ENCODE assay signal across 26 cellular contexts in genomic region chr13:51260154-51260553, GRCh38. TPM values are rescaled to one million over a fixed set of nuclear protein-coding genes. Genes with fewer than 3 reads are reported as not detected.
A peak's percentile ranks its signal among the peaks of the same experiment; 100 is the strongest.
DNase-seq lines count a peak whose midpoint lies in the region; ATAC-seq, FAIRE-seq and TF ChIP-seq lines count a peak whose summit lies in the region.
"Had no signal": no experiment of that assay in that cellular context is flagged by ENCODE, and none has a peak within 500 bp of the region (broad histone marks: within the 10 kb centered on the region; RNA-seq: fewer than 3 reads in every experiment).

No MANE protein-coding gene starts in this region.

- H3K27me3 Mint-ChIP-seq in effector memory CD8-positive, alpha-beta T cell = peaks cover 17 to 41% of the 10 kb centered on the region in 2 donors

- TF ChIP-seq EP300 in SK-N-SH (IDR thresholded peaks at IDR 0.05; ENCODE audit: borderline replicate concordance in 1 of 2, low read depth in 1 of 2, low read length in 1 of 2) = no peak

- H3K36me3 Mint-ChIP-seq in effector memory CD8-positive, alpha-beta T cell (ENCODE audit: insufficient read depth) = no peaks in the 10 kb centered on the region
- H3K36me3 Mint-ChIP-seq: CD8-positive, alpha-beta memory T cell had no signal

- CTCF ChIA-PET in SK-N-SH (lab: Yijun Ruan, JAX) = interaction anchor here (1.4 to 2.4 kb wide), 3 partner anchors 10 to 111 kb away, joined by 6 to 14 read pairs (median 8); no protein-coding TSS in a partner anchor

- ATAC-seq in SK-N-SH treated with all-trans-retinoic acid at 6 μM for 48 hours (no peak), Right ventricle myocardium superior (ENCODE audit: poor library complexity) (peak; percentile 52), right cardiac atrium (peak in 1 of 2 donors; percentile 69)
- no peak for ATAC-seq in effector memory CD8-positive, alpha-beta T cell (replicated peaks)
- ATAC-seq: HCT116, Panc1 had no signal

- H3K36me3 ChIP-seq in SK-N-SH (replicated peaks in 1 of 2; ENCODE audit: control insufficient read depth in 1 of 2, insufficient read depth in 2 of 2, low read length in 1 of 2) (no peaks in the 10 kb centered on the region), small intestine (ENCODE audit: control insufficient read depth in 2 of 2, insufficient read depth in 2 of 2, low read length in 2 of 2) (no peaks in the 10 kb centered on the region)
- H3K36me3 ChIP-seq: SJCRH30 had no signal

- peaks cover 0 to 18% of the 10 kb centered on the region in 2 experiments; a peak in 1 of 4 replicates for H3K4me1 ChIP-seq in SK-N-SH (ENCODE audit: control insufficient read depth in 1 of 2, insufficient read depth in 2 of 2, low read depth in 1 of 2, low read length in 1 of 2)
- H3K4me1 ChIP-seq in right cardiac atrium (ENCODE audit: control insufficient read depth, insufficient read depth, low read length) = peaks cover 11% of the 10 kb centered on the region
- H3K4me1 ChIP-seq in small intestine (ENCODE audit: control insufficient read depth in 2 of 2, insufficient read depth in 1 of 2, low read depth in 1 of 2, low read length in 1 of 2) = no peaks in the 10 kb centered on the region
- H3K4me1 ChIP-seq: SJCRH30 had no signal

- H3K9me3 Mint-ChIP-seq in effector memory CD8-positive, alpha-beta T cell = no peaks in the 10 kb centered on the region
- H3K9me3 Mint-ChIP-seq: CD8-positive, alpha-beta memory T cell had no signal

- H4K20me1 ChIP-seq in SK-N-SH (ENCODE audit: insufficient read depth) = no peaks in the 10 kb centered on the region

- DNase-seq in SK-N-SH (peak; percentile 41), Right ventricle myocardium superior (no peak), right cardiac atrium (no peak), substantia nigra (lab: John Stamatoyannopoulos, UW) (no peak), NCI-H146 (lab: John Stamatoyannopoulos, UW) (no peak), small intestine (no peak)
- no peak for DNase-seq in effector memory CD8-positive, alpha-beta T cell
- DNase-seq: AML-193; C1 segment of cervical spinal cord; Calu3; CD8-positive, alpha-beta memory T cell; GOT3; IMR-90; NCI-H1092 treated with DMSO at 0.1 percent for 48 hours; NCI-H2029 treated with DMSO at 0.1 percent for 48 hours; NCI-H2171; NCI-H345; NCI-H524; NCI-H774; SJCRH30 had no signal

- intact Hi-C loops in Right ventricle myocardium superior (cut with DNase I) = no loop called here
- intact Hi-C loops in right cardiac atrium (cut with DNase I) = no loop called here

- H3K9me3 ChIP-seq in SK-N-SH (no peaks in the 10 kb centered on the region), right cardiac atrium (ENCODE audit: control insufficient read depth, low read length) (no peaks in the 10 kb centered on the region), small intestine (ENCODE audit: control insufficient read depth, low read depth) (no peaks in the 10 kb centered on the region)
- H3K9me3 ChIP-seq: SJCRH30 had no signal

- H3K9ac ChIP-seq in SK-N-SH = no peak overlapping the region
- H3K9ac ChIP-seq: KMS-11 had no signal

- no peak overlapping the region for H3K4me3 Mint-ChIP-seq in effector memory CD8-positive, alpha-beta T cell
- H3K4me3 Mint-ChIP-seq: CD8-positive, alpha-beta memory T cell had no signal

- no peaks in the 10 kb centered on the region for H3K79me2 ChIP-seq in SK-N-SH (ENCODE audit: insufficient read depth)

- TF ChIP-seq CTCF in SK-N-SH (IDR thresholded peaks at IDR 0.05) = no peak

- H3K4me1 Mint-ChIP-seq in effector memory CD8-positive, alpha-beta T cell (ENCODE audit: low read depth in 2 of 2) = no peaks in the 10 kb centered on the region
- H3K4me1 Mint-ChIP-seq: CD8-positive, alpha-beta memory T cell had no signal

- no peak overlapping the region for H3K27ac Mint-ChIP-seq in effector memory CD8-positive, alpha-beta T cell

- H3K4me2 ChIP-seq in SK-N-SH = no peak overlapping the region
- H3K4me2 ChIP-seq: KMS-11 had no signal

- POLR2A ChIA-PET in SK-N-SH (lab: Yijun Ruan, JAX) = no interaction called here

- H3K27ac ChIP-seq in SK-N-SH (ENCODE audit: low read depth in 2 of 2, low read length in 1 of 2) (no peak overlapping the region), right cardiac atrium (ENCODE audit: low read length) (peak overlapping the region; percentile 2), substantia nigra (ENCODE audit: low read depth, low read length, poor library complexity, severe bottlenecking) (peak overlapping the region; percentile 82), small intestine (ENCODE audit: low read depth in 1 of 2, low read length in 1 of 2) (no peak overlapping the region)
- H3K27ac ChIP-seq: 22Rv1, KMS-11, SJCRH30 had no signal

- FAIRE-seq in small intestine (lab: Jason Lieb, UNC) = no peak
- FAIRE-seq: G401.6 had no signal

- H3F3A ChIP-seq in SK-N-SH (replicated peaks; ENCODE audit: insufficient read depth) = no peaks in the 10 kb centered on the region

- no peak overlapping the region for H2AFZ ChIP-seq in SK-N-SH (ENCODE audit: low read depth)

- no peaks in the 10 kb centered on the region for H3K27me3 ChIP-seq in SK-N-SH (ENCODE audit: insufficient read depth)
- H3K27me3 ChIP-seq in right cardiac atrium (ENCODE audit: control insufficient read depth, insufficient read depth) = no peaks in the 10 kb centered on the region
- H3K27me3 ChIP-seq in small intestine (ENCODE audit: control insufficient read depth in 2 of 2, insufficient read depth in 2 of 2, low read length in 2 of 2) = no peaks in the 10 kb centered on the region
- H3K27me3 ChIP-seq: SJCRH30 had no signal

- H3K4me3 ChIP-seq in SK-N-SH (ENCODE audit: low read depth in 2 of 2, low read length in 1 of 2) = no peak overlapping the region
- no peak overlapping the region for H3K4me3 ChIP-seq in right cardiac atrium (ENCODE audit: low read length)
- H3K4me3 ChIP-seq in small intestine (ENCODE audit: low read depth in 1 of 2, low read length in 2 of 2) = no peak overlapping the region
- H3K4me3 ChIP-seq: SJCRH30 had no signal

- TF ChIP-seq RAD21 in SK-N-SH (IDR thresholded peaks at IDR 0.05; ENCODE audit: low read length) = no peak

- 78% methylated on average over 4 of the region's 4 CpGs for WGBS in SK-N-SH (ENCODE audit: low lambda C conversion rate)
- WGBS in right cardiac atrium = 72% methylated on average over 4 of the region's 4 CpGs
- 81 to 90% (median 85%) methylated on average over 4 of the region's 4 CpGs for WGBS in small intestine, 3 donors

- no peaks in the 10 kb centered on the region for H3K9me2 ChIP-seq in SK-N-SH

TF ChIP-seq in SK-N-SH, 30 proteins besides CTCF, POLR2A, EP300 and RAD21:
- no peak for TF ChIP-seq JUND (IDR thresholded peaks at IDR 0.05)
- TF ChIP-seq TAF1 (IDR thresholded peaks at IDR 0.05; ENCODE audit: borderline replicate concordance, low read depth, low read length) = no peak
- no peak for TF ChIP-seq RCOR1 (IDR thresholded peaks at IDR 0.05; ENCODE audit: low read length)
- TF ChIP-seq RFX5 (IDR thresholded peaks at IDR 0.05; ENCODE audit: low read length) = no peak
- no peak for TF ChIP-seq FOSL2 (IDR thresholded peaks at IDR 0.05; ENCODE audit: borderline replicate concordance, low read depth)
- no peak for TF ChIP-seq IRF3 (IDR thresholded peaks at IDR 0.05; ENCODE audit: low read depth, low read length)
- no peak for TF ChIP-seq MEF2A (IDR thresholded peaks at IDR 0.05; ENCODE audit: borderline replicate concordance, low read depth)
- no peak for TF ChIP-seq MAX (IDR thresholded peaks at IDR 0.05; ENCODE audit: low read depth)

TF ChIP-seq in SK-N-SH treated with all-trans-retinoic acid at 6 μM for 48 hours, 23 proteins besides CTCF, POLR2A, EP300 and RAD21 (continues in another document):
- TF ChIP-seq TSHZ2 (CRISPR knock-in tag; IDR thresholded peaks at IDR 0.05) = no peak
- TF ChIP-seq BACH2 (CRISPR knock-in tag; IDR thresholded peaks at IDR 0.05; ENCODE audit: borderline replicate concordance) = no peak
- TF ChIP-seq OSR1 (CRISPR knock-in tag; IDR thresholded peaks at IDR 0.05) = no peak
- TF ChIP-seq ZNF8 (CRISPR knock-in tag; IDR thresholded peaks at IDR 0.05) = no peak
- no peak for TF ChIP-seq CSDC2 (CRISPR knock-in tag; IDR thresholded peaks at IDR 0.05)
- no peak for TF ChIP-seq ARNTL (CRISPR knock-in tag; IDR thresholded peaks at IDR 0.05; ENCODE audit: borderline replicate concordance, low read depth)
- TF ChIP-seq GLIS3 (CRISPR knock-in tag; IDR thresholded peaks at IDR 0.05) = no peak

RNA-seq across cellular contexts. Expression of gene FAM124A, which starts 38.0 kb away (rescaled TPM):
- polyA plus RNA-seq in SK-N-SH (2012; rRNA removed) (1.5 and 2.0 TPM in 2 replicates), right cardiac atrium (4.2 TPM), small intestine (1 to 10 TPM in 1 of 3 donors, under 1 TPM in 1, not detected in 1; 0.22 to 1.8 TPM)
- 1.3 and 1.6 TPM in 2 replicates for polyA plus RNA-seq in SK-N-SH (2012; cell fraction: cytosol; rRNA removed)
- 1.0 and 1.5 TPM in 2 replicates for polyA plus RNA-seq in SK-N-SH (2012; cell fraction: nucleus; rRNA removed)
- total RNA-seq in Right ventricle myocardium superior (12.2 TPM), right cardiac atrium (10 to 100 TPM in 1 of 4 donors, 1 to 10 TPM in 3; 5.5 to 10.7 (median 8.6) TPM)
- total RNA-seq: IMR-90 had no signal
- polyA plus RNA-seq: CD8-positive, alpha-beta memory T cell had no signal

Comparison
In these comparisons a context has a peak if more than half of its experiments do, and no peak if none do; other contexts are left out.
1. H3K27ac ChIP-seq: peak in right cardiac atrium (single experiment) and substantia nigra (single experiment); none in SK-N-SH (0 of 2) and small intestine (0 of 2).